8 cellular contexts compared by ENCODE assay signal in genomic region chr15:43493687-43494472, GRCh38. TPM values are rescaled to one million over a fixed set of nuclear protein-coding genes. Genes with fewer than 3 reads are reported as not detected.
A peak's percentile ranks its signal among the peaks of the same experiment; 100 is the strongest.
DNase-seq lines count a peak whose midpoint lies in the region; ATAC-seq, FAIRE-seq and TF ChIP-seq lines count a peak whose summit lies in the region.

No MANE protein-coding gene starts in this region.

- peak overlapping the region; percentile 100 for H2AFZ ChIP-seq in GM12878 (ENCODE audit: control insufficient read depth, low read depth, low read length)

- peak overlapping the region in 7 of 10 donors; percentile 30 to 88 (median 84) for H3K27ac ChIP-seq in heart right ventricle
- H3K27ac ChIP-seq in GM12878 (ENCODE audit: control insufficient read depth, insufficient read depth) = no peak overlapping the region
- peak overlapping the region; percentile 89 for H3K27ac ChIP-seq in vagina

- in situ Hi-C loops in GM12878 (cut with MboI) = no loop called here

- H3K79me2 ChIP-seq in GM12878 (ENCODE audit: control insufficient read depth, insufficient read depth, low read length) = peaks cover 6% of the 10 kb centered on the region

- H3K36me3 ChIP-seq in heart right ventricle (peaks cover 0 to 27% (median 3%) of the 10 kb centered on the region in 9 donors), GM12878 (ENCODE audit: control insufficient read depth in 2 of 2, insufficient read depth in 2 of 2, low read length in 1 of 2) (peaks cover 0 to 3% of the 10 kb centered on the region in 2 experiments; a peak in 1 of 4 replicates), vagina (no peaks in the 10 kb centered on the region)

- FAIRE-seq in GM12878 (lab: Jason Lieb, UNC) = no peak

- CTCF ChIA-PET in GM12878 (lab: Yijun Ruan, JAX) = interaction anchor here (0.7 to 9.9 kb wide), 7 partner anchors 8 to 409 kb away, joined by 3 to 88 read pairs (median 3); partner anchors contain the start of gene MAP1A

- TF ChIP-seq POLR2A in GM12878 (IDR thresholded peaks at IDR 0.05; ENCODE audit: low read depth, low read length) (no peak), vagina (IDR thresholded peaks at IDR 0.05) (no peak)

- peak overlapping the region in 8 of 10 donors; percentile 61 to 96 (median 75) for H3K4me3 ChIP-seq in heart right ventricle
- H3K4me3 ChIP-seq in GM12878 = peak overlapping the region; percentile 88; the same call in 1 of the 2 replicates
- H3K4me3 ChIP-seq in mononuclear cell (ENCODE audit: low read length) = peak overlapping the region; percentile 72
- H3K4me3 ChIP-seq in vagina = peak overlapping the region; percentile 72 to 89

- no TSS peak for BruUV-seq in GM12878 (replicated peaks; lab: Mats Ljungman, UMichigan)

- H4K20me1 ChIP-seq in GM12878 (ENCODE audit: control insufficient read depth, insufficient read depth) = no peaks in the 10 kb centered on the region

- POLR2A ChIA-PET in GM12878 (lab: Charles Lee) = interaction anchor here (0.5 to 3.9 kb wide), 3 partner anchors 17 to 294 kb away, joined by 4 to 14 read pairs (median 11); no protein-coding TSS in a partner anchor

- TF ChIP-seq CTCF in heart right ventricle (IDR thresholded peaks at IDR 0.05) (no peak), GM12878 (IDR thresholded peaks at IDR 0.05 in 2 of 3, conservative IDR thresholded peaks at IDR 0.05 in 1 of 3; ENCODE audit: control insufficient read depth in 2 of 3, extremely low read depth in 1 of 3, insufficient read depth in 1 of 3, low read depth in 3 of 3, low read length in 3 of 3) (no peak), vagina (IDR thresholded peaks at IDR 0.05) (no peak)

- no peak for TF ChIP-seq EP300 in GM12878 (IDR thresholded peaks at IDR 0.05; ENCODE audit: borderline replicate concordance in 1 of 2, control insufficient read depth in 1 of 2, low read depth in 2 of 2, low read length in 2 of 2)

- H3K27me3 ChIP-seq in heart right ventricle = no peaks in the 10 kb centered on the region
- no peaks in the 10 kb centered on the region for H3K27me3 ChIP-seq in GM12878 (replicated peaks in 1 of 2; ENCODE audit: control insufficient read depth in 2 of 2, insufficient read depth in 2 of 2, low read length in 1 of 2)
- no peaks in the 10 kb centered on the region for H3K27me3 ChIP-seq in mononuclear cell (ENCODE audit: insufficient read depth, low read length)
- no peaks in the 10 kb centered on the region for H3K27me3 ChIP-seq in vagina

- SMC1A ChIA-PET in GM12878 (lab: Charles Lee; ENCODE audit: uncharacterized antibody, unreplicated experiment) = interaction anchor here (0.8 to 3.4 kb wide), 6 partner anchors 9 to 387 kb away, joined by 3 to 13 read pairs (median 4); no protein-coding TSS in a partner anchor

- RAD21 ChIA-PET in GM12878 (lab: Charles Lee; ENCODE audit: unreplicated experiment) = interaction anchor here (0.6 to 3.1 kb wide), 3 partner anchors 10 to 76 kb away, joined by 4 to 18 read pairs (median 5); no protein-coding TSS in a partner anchor

- H3K4me2 ChIP-seq in GM12878 (ENCODE audit: control insufficient read depth, insufficient read depth) = peak overlapping the region; percentile 93

- peak overlapping the region; percentile 65; the same call in 1 of the 2 replicates for H3K9ac ChIP-seq in GM12878 (ENCODE audit: control insufficient read depth, insufficient read depth, low read length)

- H3K9me3 ChIP-seq in heart right ventricle = no peaks in the 10 kb centered on the region
- H3K9me3 ChIP-seq in GM12878 (replicated peaks; ENCODE audit: control insufficient read depth, insufficient read depth, low read length) = no peaks in the 10 kb centered on the region
- H3K9me3 ChIP-seq in mononuclear cell (ENCODE audit: low read depth, low read length) = no peaks in the 10 kb centered on the region
- no peaks in the 10 kb centered on the region for H3K9me3 ChIP-seq in vagina

- no peak for TF ChIP-seq RAD21 in GM12878 (IDR thresholded peaks at IDR 0.05; ENCODE audit: insufficient read depth, low read depth, low read length)

- DNase-seq in heart right ventricle = no peak
- DNase-seq in cardiac septum (ENCODE audit: low spot score) = no peak
- no peak for DNase-seq in GM12878 (ENCODE audit: low read depth, low spot score)
- no peak for DNase-seq in vagina (ENCODE audit: extremely low spot score in 2 of 2)
- DNase-seq in NAMALWA (ENCODE audit: low spot score) = no peak
- DNase-seq in EL = no peak

- 62 to 64% methylated on average over 8 of the region's 8 CpGs for WGBS in heart right ventricle, 2 donors
- 52% methylated on average over 8 of the region's 8 CpGs for WGBS in GM12878 (ENCODE audit: insufficient coverage, insufficient replicate concordance, low lambda C conversion rate, missing lambda C conversion rate)

- H3K4me1 ChIP-seq in heart right ventricle (peaks cover 0 to 26% (median 19%) of the 10 kb centered on the region in 9 donors), GM12878 (ENCODE audit: control insufficient read depth, insufficient read depth, low read length) (peaks cover 3% of the 10 kb centered on the region; the same call in 1 of the 2 replicates), mononuclear cell (ENCODE audit: insufficient read depth, low read length) (peaks cover 11% of the 10 kb centered on the region), vagina (peaks cover 22% of the 10 kb centered on the region)

- intact Hi-C loops in heart right ventricle (cut with DNase I) (loop anchor here in 4 of 10 donors (2.0 to 5.0 kb wide), 2 partner anchors 17 to 298 kb away; partner anchors contain the start of gene SERF2 (in 1 of the 4)), cardiac septum (cut with DNase I) (loop anchor here (1.0 kb wide), 1 partner anchor 16 kb away; no protein-coding TSS in a partner anchor), GM12878 (cut with micrococcal nuclease; ENCODE audit: unreplicated experiment) (no loop called here), vagina (cut with DNase I) (no loop called here)

- ATAC-seq in heart right ventricle (no peak), GM12878 (no peak), HG03571 (IDR thresholded peaks at IDR 0.05; ENCODE audit: unreplicated experiment) (no peak)

TF ChIP-seq in GM12878, 131 proteins besides CTCF, POLR2A, EP300 and RAD21:
- TF ChIP-seq ETV6 (conservative IDR thresholded peaks at IDR 0.05 in 1 of 2, IDR thresholded peaks at IDR 0.05 in 1 of 2; ENCODE audit: borderline replicate concordance in 1 of 2, low read depth in 1 of 2) (no peak), SUPT20H (IDR thresholded peaks at IDR 0.05; ENCODE audit: borderline replicate concordance, control insufficient read depth, low read depth, low read length) (no peak), PAX5 (IDR thresholded peaks at IDR 0.05; ENCODE audit: borderline replicate concordance, low read depth, low read length) (no peak), EED (IDR thresholded peaks at IDR 0.05; ENCODE audit: low read depth) (no peak), SMARCA5 (IDR thresholded peaks at IDR 0.05) (no peak), KDM1A (IDR thresholded peaks at IDR 0.05; ENCODE audit: borderline replicate concordance) (no peak)

RNA-seq across cellular contexts. Expression of gene TP53BP1, which starts 0.9 kb away (rescaled TPM):
- total RNA-seq in heart right ventricle (10 to 100 TPM; 21.2 to 35.2 (median 29.3) TPM), cardiac septum (33.1 TPM), GM12878 (2014; rRNA removed) (20.2 and 27.8 TPM in 2 replicates), GM12878 (2014; rRNA removed; fragmentation: Illumina TruSeq; extraction: Trizol) (23.2 and 23.4 TPM in 2 replicates), GM12878 (2021) (25.7 and 26.7 TPM in 2 replicates), mononuclear cell (30.6 TPM), vagina (44.9 TPM)
- polyA plus RNA-seq in heart right ventricle (10 to 100 TPM; 11.2 to 12.6 TPM), GM12878 (2011; rRNA removed) (50.2 and 52.6 TPM in 2 replicates), GM12878 (2014; fragmentation: Illumina TruSeq; extraction: Trizol) (18.9 and 19.2 TPM in 2 replicates), GM12878 (2014; fragmentation: Nextera tagmentation; extraction: Ambion mirVana) (1 to 10 TPM; 6.2 to 6.4 TPM), GM12878 (2014; rRNA removed) (14.5 and 17.8 TPM in 2 replicates), GM12878 (2016; fragmentation: Nextera tagmentation; extraction: Ambion mirVana) (10 to 100 TPM; 19.1 to 19.5 TPM)
- 115 and 135 TPM in 2 replicates for total RNA-seq in GM12878 (2013; cell fraction: nucleolus; rRNA removed)
- polyA plus RNA-seq in GM12878 (2011; ENCODE audit: low read depth) = 12.6 TPM
- 34.8 and 38.0 TPM in 2 replicates for polyA plus RNA-seq in GM12878 (2011; cell fraction: cytosol; rRNA removed)
- polyA plus RNA-seq in GM12878 (2011; cell fraction: nucleus; rRNA removed) = 79.9 and 96.8 TPM in 2 replicates
- polyA plus RNA-seq in GM12878 (2012) = 15.4 and 16.2 TPM in 2 replicates
- 62.1 and 67.4 TPM in 2 replicates for polyA minus RNA-seq in GM12878 (2011; rRNA and poly(A)+ RNA removed)
- polyA minus RNA-seq in GM12878 (2011; cell fraction: cytosol; rRNA and poly(A)+ RNA removed) = 18.7 and 19.2 TPM in 2 replicates
- polyA minus RNA-seq in GM12878 (2011; cell fraction: nucleus; rRNA and poly(A)+ RNA removed) = 42.3 and 49.5 TPM in 2 replicates

RNA-seq across cellular contexts. Expression of gene MAP1A, which starts 23.5 kb away (rescaled TPM):
- 100 to 1,000 TPM in 2 of 10 donors, 10 to 100 TPM in 8; 21.3 to 139 (median 51.6) TPM for total RNA-seq in heart right ventricle
- 10 to 100 TPM in 1 of 2 donors, 1 to 10 TPM in 1; 3.4 to 17.5 TPM for polyA plus RNA-seq in heart right ventricle
- 182 TPM for total RNA-seq in cardiac septum
- 0.04 TPM in 1 of 2 replicates, not detected in the other for total RNA-seq in GM12878 (2013; cell fraction: nucleolus; rRNA removed)
- 0.06 and 0.11 TPM in 2 replicates for total RNA-seq in GM12878 (2014; rRNA removed)
- total RNA-seq in GM12878 (2014; rRNA removed; fragmentation: Illumina TruSeq; extraction: Trizol) = 0.04 and 0.05 TPM in 2 replicates
- total RNA-seq in GM12878 (2021) = 0.10 and 0.16 TPM in 2 replicates
- 0.04 TPM for polyA plus RNA-seq in GM12878 (2011; ENCODE audit: low read depth)
- polyA plus RNA-seq in GM12878 (2011; rRNA removed) = 0.01 TPM in 2 replicates
- polyA plus RNA-seq in GM12878 (2011; cell fraction: cytosol; rRNA removed) = 0.01 and 0.02 TPM in 2 replicates
- 0.03 TPM in 2 replicates for polyA plus RNA-seq in GM12878 (2011; cell fraction: nucleus; rRNA removed)
- 0.03 and 0.07 TPM in 2 replicates for polyA plus RNA-seq in GM12878 (2012)
- 0.06 and 0.07 TPM in 2 replicates for polyA plus RNA-seq in GM12878 (2014; fragmentation: Illumina TruSeq; extraction: Trizol)
- polyA plus RNA-seq in GM12878 (2014; fragmentation: Nextera tagmentation; extraction: Ambion mirVana) = under 1 TPM; under 0.01 to 0.03 TPM
- polyA plus RNA-seq in GM12878 (2014; rRNA removed) = 0.01 and 0.04 TPM in 2 replicates
- polyA plus RNA-seq in GM12878 (2016; fragmentation: Nextera tagmentation; extraction: Ambion mirVana) = under 1 TPM; 0.05 to 0.07 TPM
- polyA minus RNA-seq in GM12878 (2011; rRNA and poly(A)+ RNA removed) = 0.10 and 0.15 TPM in 2 replicates
- 0.10 and 0.13 TPM in 2 replicates for polyA minus RNA-seq in GM12878 (2011; cell fraction: cytosol; rRNA and poly(A)+ RNA removed)
- polyA minus RNA-seq in GM12878 (2011; cell fraction: nucleus; rRNA and poly(A)+ RNA removed) = under 0.01 and 0.10 TPM in 2 replicates
- total RNA-seq in mononuclear cell = 2.4 TPM
- 16.9 TPM for total RNA-seq in vagina
